In genomic region chr10:25026463-25026862, GRCh38 we compare ENCODE assay signal across 11 cellular contexts. TPM values are rescaled to one million over a fixed set of nuclear protein-coding genes. Genes with fewer than 3 reads are reported as not detected.
A peak's percentile ranks its signal among the peaks of the same experiment; 100 is the strongest.
DNase-seq lines count a peak whose midpoint lies in the region; ATAC-seq and TF ChIP-seq lines count a peak whose summit lies in the region.
"Had no signal": no experiment of that assay in that cellular context is flagged by ENCODE, and none has a peak within 500 bp of the region (broad histone marks: within the 10 kb centered on the region; RNA-seq: fewer than 3 reads in every experiment).

No MANE protein-coding gene starts in this region.

- H3K27me3 ChIP-seq in Loucy (ENCODE audit: insufficient read depth, low read length, poor library complexity, severe bottlenecking), result no peaks in the 10 kb centered on the region
- H3K27me3 ChIP-seq in right lobe of liver, result no peaks in the 10 kb centered on the region

- 38% methylated on average over 1 of the region's 1 CpG for WGBS in right lobe of liver (ENCODE audit: insufficient coverage, low coverage, low lambda C conversion rate, missing lambda C conversion rate)

- peak; percentile 70 to 73 (median 72) for ATAC-seq in right lobe of liver
- no peak for ATAC-seq in esophagus mucosa
- no peak for ATAC-seq in HG02759 (IDR thresholded peaks at IDR 0.05; ENCODE audit: unreplicated experiment)
- ATAC-seq: T-cell had no signal

- DNase-seq in COLO829 (ENCODE audit: low spot score) (peak; percentile 26), cardiac fibroblast (ENCODE audit: low read depth in 2 of 2) (peak; percentile 38 to 58), right lobe of liver (no peak), NOMO-1 treated with DMSO at 0.1 percent for 48 hours (lab: John Stamatoyannopoulos, UW; ENCODE audit: unreplicated experiment) (no peak)
- no peak for DNase-seq in activated CD8-positive, alpha-beta memory T cell treated with anti-CD3 and anti-CD28 coated beads, Interleukin-2, amount 50 U/mL, for 48 hours
- DNase-seq: NCI-H345, T-cell had no signal

- H3K4me3 ChIP-seq in Loucy (ENCODE audit: low read length, poor library complexity, severe bottlenecking) (no peak overlapping the region), cardiac fibroblast (replicated peaks in 1 of 2; ENCODE audit: low read depth in 2 of 2, low read length in 2 of 2) (no peak overlapping the region), right lobe of liver (no peak overlapping the region)

- no peak overlapping the region for H3K9ac ChIP-seq in Loucy (ENCODE audit: low read depth, low read length, poor library complexity, severe bottlenecking)

- TF ChIP-seq CTCF in Loucy (conservative IDR thresholded peaks at IDR 0.05; ENCODE audit: low read length) (peak; percentile 43), cardiac fibroblast (IDR thresholded peaks at IDR 0.05; ENCODE audit: low read depth, low read length) (peak; percentile 30), right lobe of liver (IDR thresholded peaks at IDR 0.05) (peak; percentile 48 to 62 (median 60))

- intact Hi-C loops in right lobe of liver (cut with DNase I), result no loop called here

- H3K9me3 ChIP-seq in Loucy (ENCODE audit: insufficient read depth, low read depth, low read length) (no peaks in the 10 kb centered on the region), right lobe of liver (no peaks in the 10 kb centered on the region)

- H3K27ac ChIP-seq in right lobe of liver, result peak overlapping the region in 2 of 3 donors; percentile 33 to 39

- no peaks in the 10 kb centered on the region for H3F3A ChIP-seq in Loucy (ENCODE audit: low read depth)

- no peaks in the 10 kb centered on the region for H3K4me1 ChIP-seq in Loucy (ENCODE audit: insufficient read depth, low read length, poor library complexity, severe bottlenecking)
- peaks cover 0 to 19% (median 4%) of the 10 kb centered on the region in 4 donors for H3K4me1 ChIP-seq in right lobe of liver

- TF ChIP-seq POLR2A in right lobe of liver (IDR thresholded peaks at IDR 0.05), result no peak

- no peaks in the 10 kb centered on the region for H3K9me2 ChIP-seq in Loucy (replicated peaks; ENCODE audit: low read depth, low read length)

- H4K20me1 ChIP-seq in Loucy (ENCODE audit: insufficient read depth, low read length, poor library complexity, severe bottlenecking), result no peaks in the 10 kb centered on the region

- H2AFZ ChIP-seq in Loucy (ENCODE audit: low read length), result no peak overlapping the region

- H3K4me2 ChIP-seq in Loucy (ENCODE audit: low read depth, low read length, poor library complexity, severe bottlenecking), result no peak overlapping the region

- H3K36me3 ChIP-seq in Loucy (ENCODE audit: insufficient read depth, low read length), result no peaks in the 10 kb centered on the region
- H3K36me3 ChIP-seq in right lobe of liver, result no peaks in the 10 kb centered on the region

- no peaks in the 10 kb centered on the region for H3K79me2 ChIP-seq in Loucy (ENCODE audit: insufficient read depth, low read length)

RNA-seq across cellular contexts. Expression of gene THNSL1, which starts 10.1 kb away (rescaled TPM):
- total RNA-seq in right lobe of liver (10 to 100 TPM in 1 of 6 experiments, 1 to 10 TPM in 5; 4.9 to 13.6 (median 7.6) TPM), esophagus mucosa (2.0 TPM)

RNA-seq across cellular contexts. Expression of gene ENKUR, which starts 10.5 kb away (rescaled TPM):
- total RNA-seq in right lobe of liver, result under 1 TPM; 0.15 to 1.00 (median 0.27) TPM
- not detected for total RNA-seq in esophagus mucosa
- total RNA-seq: Daoy had no signal

Comparison
In these comparisons a context has a peak if more than half of its experiments do, and no peak if none do; other contexts are left out.
1. DNase-seq: peak in COLO829 (single experiment) and cardiac fibroblast (2 of 2); none in right lobe of liver (0 of 3), NOMO-1 treated with DMSO at 0.1 percent for 48 hours (single experiment) and activated CD8-positive, alpha-beta memory T cell treated with anti-CD3 and anti-CD28 coated beads, Interleukin-2, amount 50 U/mL, for 48 hours (single experiment).
2. ATAC-seq: peak in right lobe of liver (4 of 4); none in esophagus mucosa (single experiment) and HG02759 (single experiment).
3. Peak in every context shown above with its lines, with median percentiles within 50 percentile points of each other: CTCF ChIP-seq.